In the genomic region with DNA sequence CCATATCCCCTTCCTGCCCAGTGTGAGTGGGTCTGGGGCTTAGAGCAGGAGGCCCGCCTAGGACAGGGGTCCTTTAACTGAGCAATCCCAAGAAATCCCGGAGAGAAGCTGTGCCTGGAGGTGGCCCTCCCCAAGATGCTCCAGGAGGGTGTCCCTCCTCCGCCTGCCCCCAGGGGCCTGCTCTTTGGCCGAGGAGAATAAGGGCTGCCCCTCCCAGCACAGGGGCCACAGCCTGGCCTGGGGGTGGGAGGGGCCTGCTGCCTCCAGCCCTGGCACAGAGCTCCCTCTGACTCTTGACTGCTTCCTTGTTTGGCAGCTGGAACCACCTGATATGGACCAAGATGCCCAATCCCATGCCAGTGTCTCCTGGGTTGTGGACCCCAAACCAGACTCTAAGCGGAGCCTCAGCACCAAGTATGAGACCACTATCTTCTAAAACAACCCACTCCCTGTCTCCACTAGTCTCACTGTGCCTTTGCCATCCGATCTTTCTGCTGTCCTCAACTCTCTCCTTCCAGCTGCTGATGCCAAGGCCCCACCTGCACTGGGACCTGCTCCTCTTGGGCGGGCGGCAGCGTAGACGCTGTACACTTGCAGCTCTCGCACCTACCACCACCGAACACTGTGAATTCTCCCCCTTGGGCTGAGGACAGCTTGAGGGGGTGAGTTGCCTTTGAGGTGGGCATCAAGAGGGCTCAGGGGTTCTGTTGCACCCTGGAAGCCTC, we compare ENCODE assay signal across 23 cellular contexts. TPM values are rescaled to one million over a fixed set of nuclear protein-coding genes. Genes with fewer than 3 reads are reported as not detected.
DNase-seq lines count a peak whose midpoint lies in the region; ATAC-seq, FAIRE-seq and TF ChIP-seq lines count a peak whose summit lies in the region.
"Had no signal": no experiment of that assay in that cellular context is flagged by ENCODE, and none has a peak within 500 bp of the region (broad histone marks: within the 10 kb centered on the region; RNA-seq: fewer than 3 reads in every experiment).

No MANE protein-coding gene starts in this region.

- WGBS in H9 (ENCODE audit: extremely low coverage, insufficient read length, low lambda C conversion rate): no CpG with 5 or more reads among the region's 12 CpGs

- H3K4me1 ChIP-seq in H9 (ENCODE audit: insufficient read depth, low read length) (no peaks in the 10 kb centered on the region), iPS-15b (ENCODE audit: control insufficient read depth, insufficient read depth, low read length) (peaks cover 1% of the 10 kb centered on the region)
- H3K4me1 ChIP-seq: prostate gland had no signal

- DNase-seq in GM12891 (ENCODE audit: insufficient read length, low spot score) (peak; percentile 12), H9 (peak; percentile 17), mesothelial cell of epicardium (ENCODE audit: low spot score in 2 of 2, unreplicated experiment in 2 of 2) (no peak)
- no peak for DNase-seq in stimulated activated effector memory CD8-positive, alpha-beta T cell treated with anti-CD3 and anti-CD28 coated beads, Interleukin-12 subunit alpha, Interleukin-12 subunit beta, amount 100 ng/mL, for 72 hours (ENCODE audit: low spot score in 2 of 2)
- DNase-seq in CD4-positive, alpha-beta T cell: no peak
- DNase-seq: activated CD4-positive, alpha-beta T cell treated with anti-CD3 and anti-CD28 coated beads for 4 hours; activated gamma-delta T cell treated with Interleukin-2 at 50 U/mL for 16 hours; AML-193; anterior cingulate cortex; GM23248; NCI-H2081 had no signal

- no peak overlapping the region for H3K56ac ChIP-seq in H9 (ENCODE audit: insufficient read length, low read depth, low read length)

- H3K14ac ChIP-seq in H9 (ENCODE audit: insufficient read depth, low read length): no peak overlapping the region

- POLR2A ChIA-PET in CD4-positive, alpha-beta T cell (lab: Charles Lee): no interaction called here

- H3K27me3 Mint-ChIP-seq in H9 (ENCODE audit: low read depth) (no peaks in the 10 kb centered on the region), mesothelial cell of epicardium (ENCODE audit: low read depth) (no peaks in the 10 kb centered on the region)
- no peaks in the 10 kb centered on the region for H3K27me3 Mint-ChIP-seq in CD4-positive, alpha-beta T cell
- H3K27me3 Mint-ChIP-seq: natural killer cell treated with Interleukin-12 subunit alpha and Interleukin-12 subunit beta and Interleukin-15 and Interleukin-18, amount 100 ng/mL, for 72 hours had no signal

- H3K4ac ChIP-seq in H9 (ENCODE audit: low read depth, low read length): no peak overlapping the region

- no peak overlapping the region for H3K4me3 ChIP-seq in iPS-15b (ENCODE audit: low read depth, low read length)
- H3K4me3 ChIP-seq: GM23248, heart left ventricle, Peyer's patch, prostate gland had no signal

- H3K27ac ChIP-seq in H9 (ENCODE audit: insufficient read length, low read depth, low read length): no peak overlapping the region
- H3K27ac ChIP-seq in CD4-positive, alpha-beta T cell (ENCODE audit: low read depth, low read length): no peak overlapping the region
- H3K27ac ChIP-seq: GM23248, Peyer's patch, prostate gland had no signal

- peaks cover 19 to 60% (median 48%) of the 10 kb centered on the region in 3 experiments; a peak in 6 of 7 replicates for H3K36me3 Mint-ChIP-seq in H9 (ENCODE audit: insufficient read depth in 1 of 3, low read depth in 3 of 3)
- H3K36me3 Mint-ChIP-seq in stimulated activated effector memory CD8-positive, alpha-beta T cell treated with anti-CD3 and anti-CD28 coated beads, Interleukin-12 subunit alpha, Interleukin-12 subunit beta, amount 100 ng/mL, for 72 hours: peaks cover 14% of the 10 kb centered on the region
- H3K36me3 Mint-ChIP-seq in mesothelial cell of epicardium: peaks cover 33% of the 10 kb centered on the region
- peaks cover 60% of the 10 kb centered on the region for H3K36me3 Mint-ChIP-seq in CD4-positive, alpha-beta T cell (ENCODE audit: low read depth)
- H3K36me3 Mint-ChIP-seq: natural killer cell treated with Interleukin-12 subunit alpha and Interleukin-12 subunit beta and Interleukin-15 and Interleukin-18, amount 100 ng/mL, for 72 hours had no signal

- H2BK12ac ChIP-seq in H9 (ENCODE audit: insufficient read length, low read depth, low read length): no peak overlapping the region

- no peak overlapping the region for H2BK15ac ChIP-seq in H9 (ENCODE audit: low read depth, low read length)

- no peak overlapping the region for H3T11ph ChIP-seq in H9 (ENCODE audit: low read length)

- no peak overlapping the region for H4K91ac ChIP-seq in H9 (ENCODE audit: insufficient read length, low read depth, low read length)

- no peaks in the 10 kb centered on the region for H3K27me3 ChIP-seq in H9 (ENCODE audit: insufficient read depth, low read length)
- no peaks in the 10 kb centered on the region for H3K27me3 ChIP-seq in iPS-15b (ENCODE audit: control insufficient read depth, insufficient read depth, low read length)
- no peaks in the 10 kb centered on the region for H3K27me3 ChIP-seq in CD4-positive, alpha-beta T cell (ENCODE audit: control insufficient read depth, insufficient read depth, low read length)
- H3K27me3 ChIP-seq: heart left ventricle, Peyer's patch had no signal

- peaks cover 53% of the 10 kb centered on the region for H3K36me3 ChIP-seq in iPS-15b (ENCODE audit: control insufficient read depth, insufficient read depth, low read length)

- no peaks in the 10 kb centered on the region for H4K20me1 ChIP-seq in H9 (ENCODE audit: control insufficient read depth, insufficient read depth, insufficient read length)

- H3K79me2 ChIP-seq in H9 (ENCODE audit: insufficient read depth, low read length): no peaks in the 10 kb centered on the region

- H3K18ac ChIP-seq in H9 (ENCODE audit: insufficient read length, low read depth, low read length): no peak overlapping the region

- no peak for FAIRE-seq in GM12891 (lab: Jason Lieb, UNC)
- FAIRE-seq: islet of Langerhans, TTC549 had no signal

- H3K23me2 ChIP-seq in H9 (ENCODE audit: insufficient read length, low read depth, low read length, poor library complexity, severe bottlenecking): no peaks in the 10 kb centered on the region

- H3K4me1 Mint-ChIP-seq in H9 (peaks cover 15 to 18% of the 10 kb centered on the region in 2 experiments), mesothelial cell of epicardium (peaks cover 17% of the 10 kb centered on the region)
- H3K4me1 Mint-ChIP-seq in stimulated activated effector memory CD8-positive, alpha-beta T cell treated with anti-CD3 and anti-CD28 coated beads, Interleukin-12 subunit alpha, Interleukin-12 subunit beta, amount 100 ng/mL, for 72 hours: no peaks in the 10 kb centered on the region
- no peaks in the 10 kb centered on the region for H3K4me1 Mint-ChIP-seq in CD4-positive, alpha-beta T cell (ENCODE audit: low read depth)

- H3K4me2 ChIP-seq in H9 (ENCODE audit: insufficient read depth, insufficient read length, low read length): no peak overlapping the region

- TF ChIP-seq CTCF in H9 (conservative IDR thresholded peaks at IDR 0.05) (no peak), mesothelial cell of epicardium (IDR thresholded peaks at IDR 0.05; ENCODE audit: unreplicated experiment) (no peak)
- no peak for TF ChIP-seq CTCF in CD4-positive, alpha-beta T cell (IDR thresholded peaks at IDR 0.05)

- ATAC-seq in stimulated activated effector memory CD8-positive, alpha-beta T cell treated with anti-CD3 and anti-CD28 coated beads, Interleukin-12 subunit alpha, Interleukin-12 subunit beta, amount 100 ng/mL, for 72 hours: no peak
- ATAC-seq in HG02571 (IDR thresholded peaks at IDR 0.05; ENCODE audit: unreplicated experiment): no peak
- ATAC-seq in CD4-positive, alpha-beta T cell (ENCODE audit: poor library complexity): no peak
- ATAC-seq: natural killer cell treated with Interleukin-12 subunit alpha and Interleukin-12 subunit beta and Interleukin-15 and Interleukin-18, amount 100 ng/mL, for 72 hours had no signal

- H3K9me3 Mint-ChIP-seq in H9 (no peaks in the 10 kb centered on the region; a peak in 1 of 5 replicates), mesothelial cell of epicardium (no peaks in the 10 kb centered on the region)
- no peaks in the 10 kb centered on the region for H3K9me3 Mint-ChIP-seq in stimulated activated effector memory CD8-positive, alpha-beta T cell treated with anti-CD3 and anti-CD28 coated beads, Interleukin-12 subunit alpha, Interleukin-12 subunit beta, amount 100 ng/mL, for 72 hours
- H3K9me3 Mint-ChIP-seq in CD4-positive, alpha-beta T cell: no peaks in the 10 kb centered on the region
- H3K9me3 Mint-ChIP-seq: endodermal cell; natural killer cell treated with Interleukin-12 subunit alpha and Interleukin-12 subunit beta and Interleukin-15 and Interleukin-18, amount 100 ng/mL, for 72 hours had no signal

- no peaks in the 10 kb centered on the region for H3K9me3 ChIP-seq in H9 (ENCODE audit: control insufficient read depth, low read depth, low read length)
- no peaks in the 10 kb centered on the region for H3K9me3 ChIP-seq in iPS-15b (ENCODE audit: control insufficient read depth, insufficient read depth, low read length)
- H3K9me3 ChIP-seq in CD4-positive, alpha-beta T cell (ENCODE audit: control insufficient read depth, low read length): no peaks in the 10 kb centered on the region
- H3K9me3 ChIP-seq: heart left ventricle, Peyer's patch, prostate gland had no signal

- no peak overlapping the region for H2BK20ac ChIP-seq in H9 (ENCODE audit: low read depth, low read length, poor library complexity, severe bottlenecking)

- H2AK5ac ChIP-seq in H9 (ENCODE audit: insufficient read length, low read length): no peak overlapping the region

- no peak overlapping the region for H3K23ac ChIP-seq in H9 (ENCODE audit: insufficient read length, low read depth, low read length)

- no peaks in the 10 kb centered on the region for H3K79me1 ChIP-seq in H9 (ENCODE audit: insufficient read depth, low read depth, low read length, poor library complexity, severe bottlenecking)

- H2BK5ac ChIP-seq in H9 (ENCODE audit: insufficient read length, low read length): no peak overlapping the region

- no peak overlapping the region for H2AFZ ChIP-seq in H9 (ENCODE audit: low read length)
- H2AFZ ChIP-seq: GM23248 had no signal

- TF ChIP-seq POLR2A in GM12891 (IDR thresholded peaks at IDR 0.05; ENCODE audit: low read depth, low read length): no peak

- no peak overlapping the region for H3K4me3 Mint-ChIP-seq in H9
- H3K4me3 Mint-ChIP-seq in stimulated activated effector memory CD8-positive, alpha-beta T cell treated with anti-CD3 and anti-CD28 coated beads, Interleukin-12 subunit alpha, Interleukin-12 subunit beta, amount 100 ng/mL, for 72 hours: no peak overlapping the region
- H3K4me3 Mint-ChIP-seq in mesothelial cell of epicardium: no peak overlapping the region
- no peak overlapping the region for H3K4me3 Mint-ChIP-seq in CD4-positive, alpha-beta T cell
- H3K4me3 Mint-ChIP-seq: endodermal cell; natural killer cell treated with Interleukin-12 subunit alpha and Interleukin-12 subunit beta and Interleukin-15 and Interleukin-18, amount 100 ng/mL, for 72 hours had no signal

- H3K27ac Mint-ChIP-seq in H9: 0 out of 7 replicates have a peak overlapping the region, but pooled peaks of 1 of the 3 experiments have one; percentile 21
- H3K27ac Mint-ChIP-seq in stimulated activated effector memory CD8-positive, alpha-beta T cell treated with anti-CD3 and anti-CD28 coated beads, Interleukin-12 subunit alpha, Interleukin-12 subunit beta, amount 100 ng/mL, for 72 hours: peak overlapping the region; percentile 43
- H3K27ac Mint-ChIP-seq in mesothelial cell of epicardium: no peak overlapping the region
- no peak overlapping the region for H3K27ac Mint-ChIP-seq in CD4-positive, alpha-beta T cell
- H3K27ac Mint-ChIP-seq: endodermal cell; natural killer cell treated with Interleukin-12 subunit alpha and Interleukin-12 subunit beta and Interleukin-15 and Interleukin-18, amount 100 ng/mL, for 72 hours had no signal

- no peak overlapping the region for H4K8ac ChIP-seq in H9 (replicated peaks; ENCODE audit: insufficient read length, low read depth, low read length)

- H4K5ac ChIP-seq in H9 (ENCODE audit: insufficient read length, low read depth, low read length): no peak overlapping the region

- H3K9ac ChIP-seq in H9 (ENCODE audit: extremely low read depth, insufficient read length, low read length) (no peak overlapping the region), iPS-15b (ENCODE audit: low read depth, low read length) (peak overlapping the region; percentile 47)
- H3K9ac ChIP-seq: GM23248 had no signal

- H2BK120ac ChIP-seq in H9 (ENCODE audit: low read depth, low read length, poor library complexity, severe bottlenecking): no peak overlapping the region

- CTCF ChIA-PET in CD4-positive, alpha-beta T cell (lab: Charles Lee): no interaction called here

- intact Hi-C loops in CD4-positive, alpha-beta T cell (cut with DNase I, micrococcal nuclease): no loop called here

RNA-seq across cellular contexts. Expression of a gene that starts 54.3 kb away (rescaled TPM):
- 0.23 TPM for polyA plus RNA-seq in GM12891 (2012; ENCODE audit: low read depth, missing spikeins)
- not detected in 2 replicates for total RNA-seq in H9 (2021)
- 0.20 to 0.24 TPM (median 0.20 TPM) in 3 replicates for total RNA-seq in mesothelial cell of epicardium
- total RNA-seq in CD4-positive, alpha-beta T cell: not detected
- total RNA-seq: cerebellum; endodermal cell; GM23248; heart left ventricle; HT1080; natural killer cell treated with Interleukin-12 subunit alpha and Interleukin-12 subunit beta and Interleukin-15 and Interleukin-18, amount 100 ng/mL, for 72 hours; NCI-H460; Peyer's patch had no signal
- polyA plus RNA-seq: GM23248 had no signal

Comparison
In these comparisons a context has a peak if more than half of its experiments do, and no peak if none do; other contexts are left out.
1. DNase-seq: peak in GM12891 (single experiment) and H9 (single experiment); none in stimulated activated effector memory CD8-positive, alpha-beta T cell treated with anti-CD3 and anti-CD28 coated beads, Interleukin-12 subunit alpha, Interleukin-12 subunit beta, amount 100 ng/mL, for 72 hours (0 of 2), mesothelial cell of epicardium (0 of 2) and CD4-positive, alpha-beta T cell (0 of 10).